In the genomic region with DNA sequence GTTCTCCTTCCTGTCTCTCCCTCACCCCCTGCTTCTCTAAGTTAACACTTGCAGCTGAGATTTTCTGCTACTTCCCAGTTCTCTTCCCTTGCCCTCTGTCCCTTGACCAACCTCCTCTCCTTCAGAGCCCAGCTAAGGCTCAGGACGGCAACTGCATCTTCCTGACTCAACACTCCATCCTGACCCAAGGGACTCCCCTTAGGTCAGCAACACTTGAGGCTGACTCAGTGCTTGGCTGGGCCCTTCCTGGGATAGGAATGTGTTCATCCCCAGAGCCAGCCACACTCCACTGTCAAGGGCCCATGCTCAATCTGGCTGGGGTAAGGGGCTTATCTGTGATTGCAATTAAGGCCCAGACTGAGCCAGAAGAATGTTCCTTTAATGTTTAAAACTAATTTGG, we compare ENCODE assay signal across 11 cellular contexts. TPM values are rescaled to one million over a fixed set of nuclear protein-coding genes. Genes with fewer than 3 reads are reported as not detected.
DNase-seq lines count a peak whose midpoint lies in the region; ATAC-seq and TF ChIP-seq lines count a peak whose summit lies in the region.
"Had no signal": no experiment of that assay in that cellular context is flagged by ENCODE, and none has a peak within 500 bp of the region (broad histone marks: within the 10 kb centered on the region; RNA-seq: fewer than 3 reads in every experiment).

No MANE protein-coding gene starts in this region.

- TF ChIP-seq EP300 in upper lobe of left lung (IDR thresholded peaks at IDR 0.05): no peak

- H3K36me3 ChIP-seq in brain microvascular endothelial cell (replicated peaks): peaks cover 47% of the 10 kb centered on the region
- peaks cover 9 to 57% (median 50%) of the 10 kb centered on the region in 4 donors for H3K36me3 ChIP-seq in upper lobe of left lung

- no peaks in the 10 kb centered on the region for H3K9me3 Mint-ChIP-seq in activated naive CD4-positive, alpha-beta T cell treated with anti-CD3 and anti-CD28 coated beads for 36 hours

- peaks cover 35% of the 10 kb centered on the region for H3K4me1 Mint-ChIP-seq in activated naive CD4-positive, alpha-beta T cell treated with anti-CD3 and anti-CD28 coated beads for 36 hours (ENCODE audit: low read depth)

- WGBS in upper lobe of left lung, 2 donors: 55 to 71% methylated on average over 1 of the region's 1 CpG

- H3K27ac ChIP-seq in brain microvascular endothelial cell (no peak overlapping the region), upper lobe of left lung (peak overlapping the region in 3 of 4 donors; percentile 67 to 89 (median 77))

- H3K27me3 ChIP-seq in brain microvascular endothelial cell (replicated peaks) (no peaks in the 10 kb centered on the region), upper lobe of left lung (no peaks in the 10 kb centered on the region)

- H3K4me3 ChIP-seq in brain microvascular endothelial cell (ENCODE audit: low read depth, low read length): no peak overlapping the region
- H3K4me3 ChIP-seq in upper lobe of left lung: peak overlapping the region in 1 of 4 donors; percentile 75

- in situ Hi-C loops in brain microvascular endothelial cell (cut with HindIII; ENCODE audit: low pct_ligation_motif_present, low sequenced_read_pairs): no loop called here

- CTCF ChIA-PET in activated naive CD4-positive, alpha-beta T cell treated with anti-CD3 and anti-CD28 coated beads for 36 hours (lab: Charles Lee): interaction anchor here (0.6 kb wide), 1 partner anchor 80 kb away, joined by 4 read pairs; no protein-coding TSS in a partner anchor

- intact Hi-C loops in activated naive CD4-positive, alpha-beta T cell treated with anti-CD3 and anti-CD28 coated beads for 36 hours (cut with micrococcal nuclease): no loop called here

- peak overlapping the region; percentile 9 for H3K27ac Mint-ChIP-seq in activated naive CD4-positive, alpha-beta T cell treated with anti-CD3 and anti-CD28 coated beads for 36 hours

- no peak overlapping the region for H3K4me3 Mint-ChIP-seq in activated naive CD4-positive, alpha-beta T cell treated with anti-CD3 and anti-CD28 coated beads for 36 hours

- no peak for TF ChIP-seq CTCF in brain microvascular endothelial cell (IDR thresholded peaks at IDR 0.05; ENCODE audit: low read depth, low read length, missing control alignments)
- no peak for TF ChIP-seq CTCF in upper lobe of left lung (IDR thresholded peaks at IDR 0.05)

- H3K36me3 Mint-ChIP-seq in activated naive CD4-positive, alpha-beta T cell treated with anti-CD3 and anti-CD28 coated beads for 36 hours (ENCODE audit: low read depth): peaks cover 23% of the 10 kb centered on the region

- ATAC-seq in upper lobe of left lung (ENCODE audit: low FRiP score in 2 of 2): peak; percentile 2 to 71

- DNase-seq in activated naive CD4-positive, alpha-beta T cell treated with anti-CD3 and anti-CD28 coated beads for 36 hours: no peak
- no peak for DNase-seq in activated naive CD4-positive, alpha-beta T cell treated with Interleukin-2 at 50 U/mL for 16 hours
- DNase-seq in brain microvascular endothelial cell (peak; percentile 76), kidney tubule cell (ENCODE audit: low spot score) (peak; percentile 70), upper lobe of left lung (peak in 1 of 2 donors; percentile 47), NCI-H187 (lab: John Stamatoyannopoulos, UW) (no peak), GF-D8 (lab: John Stamatoyannopoulos, UW) (no peak)
- no peak for DNase-seq in stimulated activated CD4-positive, alpha-beta T cell treated with anti-CD3 and anti-CD28 coated beads, Interleukin-4, amount 100 ng/mL, for 4 hours
- DNase-seq: COR-L47, NCI-H1048 had no signal

- H3K27me3 Mint-ChIP-seq in activated naive CD4-positive, alpha-beta T cell treated with anti-CD3 and anti-CD28 coated beads for 36 hours (ENCODE audit: low read depth): no peaks in the 10 kb centered on the region

- H3K9me3 ChIP-seq in upper lobe of left lung: no peaks in the 10 kb centered on the region

- peaks cover 32 to 57% (median 35%) of the 10 kb centered on the region in 4 donors for H3K4me1 ChIP-seq in upper lobe of left lung

- TF ChIP-seq POLR2A in upper lobe of left lung (IDR thresholded peaks at IDR 0.05): peak in 1 of 4 donors; percentile 7

RNA-seq across cellular contexts. Expression of a gene that starts 3.4 kb away (rescaled TPM):
- 1 to 10 TPM; 8.3 to 9.5 TPM for total RNA-seq in activated naive CD4-positive, alpha-beta T cell treated with anti-CD3 and anti-CD28 coated beads for 36 hours
- total RNA-seq in upper lobe of left lung: 10 to 100 TPM; 25.6 to 56.8 (median 40.5) TPM

RNA-seq across cellular contexts. Expression of a gene that starts 9.9 kb away (rescaled TPM):
- not detected for total RNA-seq in activated naive CD4-positive, alpha-beta T cell treated with anti-CD3 and anti-CD28 coated beads for 36 hours
- total RNA-seq in upper lobe of left lung: not detected
- total RNA-seq: liver had no signal

RNA-seq across cellular contexts. Expression of a gene that starts 30.3 kb away (rescaled TPM):
- not detected for total RNA-seq in activated naive CD4-positive, alpha-beta T cell treated with anti-CD3 and anti-CD28 coated beads for 36 hours
- total RNA-seq in upper lobe of left lung: under 1 TPM in 2 of 6 donors, not detected in 4; 0.30 to 0.79 TPM

RNA-seq across cellular contexts. Expression of a gene that starts 44.8 kb away (rescaled TPM):
- 1 to 10 TPM; 1.3 to 1.6 TPM for total RNA-seq in activated naive CD4-positive, alpha-beta T cell treated with anti-CD3 and anti-CD28 coated beads for 36 hours
- total RNA-seq in upper lobe of left lung: 1 to 10 TPM in 1 of 6 donors, under 1 TPM in 4, not detected in 1; 0.22 to 1.1 (median 0.80) TPM

RNA-seq across cellular contexts. Expression of a gene that starts 52.3 kb away (rescaled TPM):
- 10 to 100 TPM; 50.1 TPM for total RNA-seq in activated naive CD4-positive, alpha-beta T cell treated with anti-CD3 and anti-CD28 coated beads for 36 hours
- total RNA-seq in upper lobe of left lung: 10 to 100 TPM; 14.8 to 25.1 (median 20.8) TPM

Comparison
In these comparisons a context has a peak if more than half of its experiments do, and no peak if none do; other contexts are left out.
1. DNase-seq: peak in brain microvascular endothelial cell (single experiment) and kidney tubule cell (single experiment); none in activated naive CD4-positive, alpha-beta T cell treated with anti-CD3 and anti-CD28 coated beads for 36 hours (single experiment), activated naive CD4-positive, alpha-beta T cell treated with Interleukin-2 at 50 U/mL for 16 hours (single experiment), NCI-H187 (0 of 2), stimulated activated CD4-positive, alpha-beta T cell treated with anti-CD3 and anti-CD28 coated beads, Interleukin-4, amount 100 ng/mL, for 4 hours (0 of 2) and GF-D8 (single experiment).